Comparison of ENCODE assay signal across 1 cellular context in genomic region chr1:12346483-12347155, GRCh38.
TF ChIP-seq lines count a peak whose summit lies in the region.

No MANE protein-coding gene starts in this region.

TF ChIP-seq in HepG2, 621 proteins besides CTCF, POLR2A, EP300 and RAD21 (continued from another document and continues in another):
- TF ChIP-seq PRDM4 (CRISPR knock-in tag; IDR thresholded peaks at IDR 0.05; ENCODE audit: borderline replicate concordance) (no peak), ZNF430 (CRISPR knock-in tag; IDR thresholded peaks at IDR 0.05) (no peak), ZNF7 (CRISPR knock-in tag; IDR thresholded peaks at IDR 0.05) (no peak), FUBP1 (CRISPR knock-in tag; IDR thresholded peaks at IDR 0.05; ENCODE audit: borderline replicate concordance) (no peak), ZNF253 (CRISPR knock-in tag; IDR thresholded peaks at IDR 0.05; ENCODE audit: borderline replicate concordance) (no peak), ZNF720 (CRISPR knock-in tag; IDR thresholded peaks at IDR 0.05) (no peak), TARDBP (CRISPR knock-in tag; IDR thresholded peaks at IDR 0.05) (no peak; the same call in 1 of the 2 replicates), ZSCAN5A (CRISPR knock-in tag; IDR thresholded peaks at IDR 0.05; ENCODE audit: borderline replicate concordance) (no peak), NCOA2 (CRISPR knock-in tag; IDR thresholded peaks at IDR 0.05) (peak; percentile 12; the same call in 1 of the 2 replicates), GATAD2A (CRISPR knock-in tag; IDR thresholded peaks at IDR 0.05) (peak; percentile 62), ARID2 (CRISPR knock-in tag; IDR thresholded peaks at IDR 0.05; ENCODE audit: borderline replicate concordance) (no peak), UBTF (CRISPR knock-in tag; IDR thresholded peaks at IDR 0.05) (no peak), ZNF20 (CRISPR knock-in tag; IDR thresholded peaks at IDR 0.05) (no peak), ARID5B (CRISPR knock-in tag; IDR thresholded peaks at IDR 0.05) (peak; percentile 63), ZNF24 (IDR thresholded peaks at IDR 0.05) (no peak), ZHX1 (CRISPR knock-in tag; IDR thresholded peaks at IDR 0.05; ENCODE audit: low read depth) (no peak), SNAPC5 (CRISPR knock-in tag; IDR thresholded peaks at IDR 0.05; ENCODE audit: borderline replicate concordance) (no peak), ARID3A (IDR thresholded peaks at IDR 0.05; ENCODE audit: low read depth, low read length) (peak; percentile 64), MEF2D (CRISPR knock-in tag; IDR thresholded peaks at IDR 0.05) (no peak), ZKSCAN5 (CRISPR knock-in tag; IDR thresholded peaks at IDR 0.05) (no peak), ZSCAN31 (CRISPR knock-in tag; IDR thresholded peaks at IDR 0.05; ENCODE audit: low read depth) (no peak), ZBTB8A (CRISPR knock-in tag; IDR thresholded peaks at IDR 0.05; ENCODE audit: borderline replicate concordance, low read depth) (no peak), ZNF280D (CRISPR knock-in tag; IDR thresholded peaks at IDR 0.05) (no peak), PPARG (CRISPR knock-in tag; conservative IDR thresholded peaks at IDR 0.05) (no peak), CCDC6 (CRISPR knock-in tag; IDR thresholded peaks at IDR 0.05) (no peak), HNF4A (CRISPR knock-in tag; IDR thresholded peaks at IDR 0.05) (peak; percentile 78), PAWR (CRISPR knock-in tag; IDR thresholded peaks at IDR 0.05; ENCODE audit: borderline replicate concordance) (no peak), FOXA1 (IDR thresholded peaks at IDR 0.05) (no peak), FOXA1 (CRISPR knock-in tag; IDR thresholded peaks at IDR 0.05) (peak; percentile 46; the same call in 1 of the 2 replicates), CC2D1A (CRISPR knock-in tag; IDR thresholded peaks at IDR 0.05) (no peak), GLMP (CRISPR knock-in tag; IDR thresholded peaks at IDR 0.05; ENCODE audit: borderline replicate concordance) (no peak), ELF3 (CRISPR knock-in tag; IDR thresholded peaks at IDR 0.05) (peak; percentile 97), ZNF496 (CRISPR knock-in tag; IDR thresholded peaks at IDR 0.05; ENCODE audit: insufficient replicate concordance) (no peak), ZNF382 (CRISPR knock-in tag; IDR thresholded peaks at IDR 0.05; ENCODE audit: borderline replicate concordance) (no peak), KLF13 (CRISPR knock-in tag; IDR thresholded peaks at IDR 0.05) (no peak), HOXA3 (CRISPR knock-in tag; IDR thresholded peaks at IDR 0.05) (no peak), ZNF138 (CRISPR knock-in tag; IDR thresholded peaks at IDR 0.05; ENCODE audit: low read depth) (no peak), ZC3H4 (CRISPR knock-in tag; IDR thresholded peaks at IDR 0.05; ENCODE audit: borderline replicate concordance) (no peak), ZNF3 (CRISPR knock-in tag; IDR thresholded peaks at IDR 0.05) (no peak)
